In the genomic region with DNA sequence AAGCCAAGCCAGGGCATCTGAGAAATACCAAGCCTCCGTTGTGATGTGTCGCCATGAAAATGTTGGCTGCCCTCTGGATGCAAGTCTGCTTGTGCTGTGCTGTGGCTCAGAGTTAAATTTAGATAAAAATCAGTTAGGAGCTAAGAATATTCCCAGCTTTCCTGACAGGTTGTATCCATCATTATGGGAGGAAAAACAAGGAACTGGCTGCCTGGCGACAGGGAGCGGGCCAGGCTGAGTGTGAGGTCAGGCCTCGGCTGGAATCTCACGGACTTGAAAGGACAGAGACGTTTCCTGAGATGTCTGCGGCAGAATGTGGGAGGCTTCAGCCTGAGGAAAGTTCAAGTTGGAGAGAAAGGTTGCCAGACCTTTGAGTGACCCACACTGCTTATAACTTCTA, we compare ENCODE assay signal across 11 cellular contexts.
DNase-seq lines count a peak whose midpoint lies in the region; ATAC-seq and TF ChIP-seq lines count a peak whose summit lies in the region.
"Had no signal": no experiment of that assay in that cellular context is flagged by ENCODE, and none has a peak within 500 bp of the region (broad histone marks: within the 10 kb centered on the region; RNA-seq: fewer than 3 reads in every experiment).

No MANE protein-coding gene starts in this region.

- H3K27ac Mint-ChIP-seq in nephron, result peak overlapping the region; percentile 49 to 74 (median 72)
- H3K27ac Mint-ChIP-seq in CD14-positive monocyte, result peak overlapping the region in 1 of 7 donors; percentile 22

- H3K27me3 Mint-ChIP-seq in nephron (ENCODE audit: low read depth) (no peaks in the 10 kb centered on the region), CD14-positive monocyte (ENCODE audit: low read depth in 3 of 3) (peaks cover 1 to 6% (median 3%) of the 10 kb centered on the region in 3 donors)

- no peaks in the 10 kb centered on the region for H3K9me3 ChIP-seq in heart left ventricle
- H3K9me3 ChIP-seq in vagina, result no peaks in the 10 kb centered on the region
- H3K9me3 ChIP-seq: Caco-2 had no signal

- TF ChIP-seq POLR2A in heart left ventricle (IDR thresholded peaks at IDR 0.05), result no peak
- no peak for TF ChIP-seq POLR2A in vagina (IDR thresholded peaks at IDR 0.05)

- intact Hi-C loops in heart left ventricle (cut with DNase I), result loop anchor here in 1 of 10 donors (2.0 kb wide), 1 partner anchor 214 kb away; the partner anchor contains the start of gene THSD4
- intact Hi-C loops in vagina (cut with DNase I), result no loop called here
- intact Hi-C loops in CD14-positive monocyte (cut with micrococcal nuclease), result no loop called here

- no peaks in the 10 kb centered on the region for H3K36me3 Mint-ChIP-seq in nephron (ENCODE audit: low read depth)
- no peaks in the 10 kb centered on the region for H3K36me3 Mint-ChIP-seq in CD14-positive monocyte

- H3K4me1 ChIP-seq in heart left ventricle (peaks cover 0 to 59% (median 26%) of the 10 kb centered on the region in 12 donors), vagina (peaks cover 58% of the 10 kb centered on the region)
- H3K4me1 ChIP-seq: Caco-2 had no signal

- no peak overlapping the region for H3K4me3 Mint-ChIP-seq in nephron
- H3K4me3 Mint-ChIP-seq in CD14-positive monocyte, result no peak overlapping the region

- peaks cover 0 to under 1% (median 0%) of the 10 kb centered on the region in 9 donors for H3K36me3 ChIP-seq in heart left ventricle
- H3K36me3 ChIP-seq in vagina, result no peaks in the 10 kb centered on the region
- H3K36me3 ChIP-seq: WERI-Rb-1 had no signal

- H3K4me1 Mint-ChIP-seq in nephron (peaks cover 44% of the 10 kb centered on the region), CD14-positive monocyte (no peaks in the 10 kb centered on the region)

- peak overlapping the region; percentile 14 to 94 (median 78) for H3K27ac ChIP-seq in heart left ventricle
- peak overlapping the region; percentile 84 for H3K27ac ChIP-seq in vagina
- H3K27ac ChIP-seq: WERI-Rb-1 had no signal

- H3K27me3 ChIP-seq in heart left ventricle, result no peaks in the 10 kb centered on the region
- no peaks in the 10 kb centered on the region for H3K27me3 ChIP-seq in vagina

- no peak for TF ChIP-seq CTCF in astrocyte of the spinal cord (IDR thresholded peaks at IDR 0.05; ENCODE audit: low read depth, low read length)
- no peak for TF ChIP-seq CTCF in heart left ventricle (IDR thresholded peaks at IDR 0.05)
- TF ChIP-seq CTCF in nephron (IDR thresholded peaks at IDR 0.05; ENCODE audit: unreplicated experiment in 3 of 3), result no peak
- TF ChIP-seq CTCF in vagina (IDR thresholded peaks at IDR 0.05), result no peak
- no peak for TF ChIP-seq CTCF in CD14-positive monocyte (IDR thresholded peaks at IDR 0.05)

- DNase-seq in astrocyte of the spinal cord (ENCODE audit: low read depth, low spot score) (peak; percentile 61), heart left ventricle (peak in 4 of 5 donors; percentile 46 to 68 (median 60)), vagina (ENCODE audit: extremely low spot score in 2 of 2) (no peak), CD14-positive monocyte (ENCODE audit: low spot score) (no peak), NCI-H128 (lab: John Stamatoyannopoulos, UW; ENCODE audit: unreplicated experiment) (no peak), COLO668 (lab: John Stamatoyannopoulos, UW; ENCODE audit: unreplicated experiment) (no peak)
- DNase-seq: activated T-cell treated with anti-CD3 and anti-CD28 coated beads, Interleukin-2, amount 50 U/mL, for 1 hour; Caco-2; NCI-H510A treated with DMSO at 0.1 percent for 48 hours; WERI-Rb-1 had no signal

- in situ Hi-C loops in astrocyte of the spinal cord (cut with HindIII; ENCODE audit: low sequenced_read_pairs), result no loop called here

- H3K4me3 ChIP-seq in astrocyte of the spinal cord (ENCODE audit: low read depth, low read length) (no peak overlapping the region), heart left ventricle (no peak overlapping the region), vagina (no peak overlapping the region)

- peak; percentile 35 to 75 (median 54) for ATAC-seq in heart left ventricle

- H3K9me3 Mint-ChIP-seq in nephron, result no peaks in the 10 kb centered on the region
- peaks cover 0 to 1% (median 0%) of the 10 kb centered on the region in 7 donors for H3K9me3 Mint-ChIP-seq in CD14-positive monocyte

- 23 to 41% (median 34%) methylated on average over 8 of the region's 8 CpGs for WGBS in heart left ventricle, 4 donors

Comparison
In these comparisons a context has a peak if more than half of its experiments do, and no peak if none do; other contexts are left out.
1. DNase-seq: peak in astrocyte of the spinal cord (single experiment) and heart left ventricle (4 of 5); none in vagina (0 of 2), CD14-positive monocyte (single experiment), NCI-H128 (single experiment) and COLO668 (single experiment).